ENCODE assay signal across 25 cellular contexts in the genomic region with DNA sequence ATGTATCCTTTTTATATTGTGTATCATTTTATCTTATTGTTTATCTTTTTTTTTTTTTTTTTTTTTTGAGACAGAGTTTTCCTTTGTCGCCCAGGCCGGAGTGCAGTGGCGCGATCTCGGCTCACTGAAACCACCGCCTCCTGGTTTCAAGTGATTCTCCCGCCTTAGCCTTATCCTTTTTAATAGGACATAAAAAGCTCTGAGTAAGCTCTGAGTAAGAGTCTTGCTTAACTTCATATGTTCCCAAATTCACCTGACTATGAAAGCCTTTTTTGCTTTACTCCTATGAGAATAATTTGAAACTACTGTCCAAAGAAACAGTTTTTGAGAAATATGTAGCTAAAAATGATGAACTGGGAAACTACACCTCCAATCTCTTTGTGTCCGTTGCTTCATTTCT.
"Had no signal": no experiment of that assay in that cellular context is flagged by ENCODE, and none has a peak within 500 bp of the region (broad histone marks: within the 10 kb centered on the region; RNA-seq: fewer than 3 reads in every experiment).

No MANE protein-coding gene starts in this region.

- H3K4me2 ChIP-seq: smooth muscle cell had no signal

- H3K36me3 ChIP-seq: cardiac muscle cell, colonic mucosa, left ventricle myocardium inferior, stomach, thyroid gland, upper lobe of left lung, vagina had no signal

- ATAC-seq: activated naive CD4-positive, alpha-beta T cell treated with anti-CD3 and anti-CD28 coated beads, Interleukin-2, amount 50 U/mL, for 72 hours; activated T-cell treated with anti-CD3 and anti-CD28 coated beads, Interleukin-2, amount 50 U/mL, for 72 hours; esophagus mucosa; mucosa of descending colon; sciatic nerve; stimulated activated naive B cell treated with anti-CD40 and anti-IgM and Interleukin-4, amounts not matched to agents 10 μg/mL and 1 μg/mL and 100 μg/mL, for 72 hours had no signal

- H3K4me1 ChIP-seq: colonic mucosa, left ventricle myocardium inferior, stomach, thyroid gland, upper lobe of left lung, vagina had no signal

- H3K27ac ChIP-seq: cardiac muscle cell, colonic mucosa, left ventricle myocardium inferior, stomach, thyroid gland, upper lobe of left lung, vagina, VCaP had no signal

- H3K27me3 ChIP-seq: cardiac muscle cell, colonic mucosa, stomach, thyroid gland, upper lobe of left lung, vagina had no signal

- H3K9me3 ChIP-seq: colonic mucosa, left ventricle myocardium inferior, mucosa of descending colon, stomach, thyroid gland, upper lobe of left lung, vagina had no signal

- H3K4me3 ChIP-seq: cardiac muscle cell, colonic mucosa, left ventricle myocardium inferior, lung, mucosa of descending colon, smooth muscle cell, stomach, thyroid gland, upper lobe of left lung, vagina had no signal

- DNase-seq: activated CD4-positive, alpha-beta T cell treated with anti-CD3 and anti-CD28 coated beads for 4 hours; activated CD4-positive, alpha-beta T cell treated with anti-CD3 and anti-CD28 coated beads, Interleukin-2, amount 50 U/mL, for 4 hours; activated naive CD4-positive, alpha-beta T cell; activated T-cell treated with anti-CD3 and anti-CD28 coated beads for 4 hours; activated T-cell treated with anti-CD3 and anti-CD28 coated beads, Interleukin-2, amount 50 U/mL, for 72 hours; anterior cingulate cortex; cerebellar nuclear complex; colonic mucosa; effector CD8-positive, alpha-beta T cell; left ventricle myocardium inferior; mucosa of descending colon; stimulated activated CD4-positive, alpha-beta T cell treated with anti-CD3 and anti-CD28 coated beads, Interleukin-2, amount 100 ng/mL, for 24 hours; stimulated activated naive B cell treated with anti-CD40 and anti-IgM and Interleukin-4, amounts not matched to agents 10 μg/mL and 1 μg/mL and 100 μg/mL, for 72 hours; stomach; T-helper 9 cell; thyroid gland had no signal
